8 cellular contexts compared by ENCODE assay signal in genomic region chr22:26502688-26503561, GRCh38. TPM values are rescaled to one million over a fixed set of nuclear protein-coding genes. Genes with fewer than 3 reads are reported as not detected.
DNase-seq lines count a peak whose midpoint lies in the region; ATAC-seq and TF ChIP-seq lines count a peak whose summit lies in the region.

No MANE protein-coding gene starts in this region.

- H3K27ac ChIP-seq in mesodermal cell (ENCODE audit: low read depth, low read length, severe bottlenecking) (peak overlapping the region; percentile 47), thyroid gland (no peak overlapping the region)

- 16 to 30% methylated on average over 2 of the region's 3 CpGs for WGBS in mesodermal cell (ENCODE audit: insufficient coverage in 2 of 2), 2 experiments
- WGBS in thyroid gland, 2 donors: 43 to 45% methylated on average over 3 of the region's 3 CpGs

- intact Hi-C loops in thyroid gland (cut with DNase I): no loop called here

- CTCF ChIA-PET in activated CD4-positive, alpha-beta T cell treated with anti-CD3 and anti-CD28 coated beads, Interleukin-2, amount 10 ng/mL, durations not matched to agents 7 days and 5 days (lab: Charles Lee): interaction anchor here (0.6 to 3.0 kb wide), 24 partner anchors 8 to 176 kb away, joined by 3 to 23 read pairs (median 4); partner anchors contain the start of genes HPS4, SRRD and TFIP11

- peak overlapping the region; percentile 41 for H3K4me3 Mint-ChIP-seq in activated CD4-positive, alpha-beta T cell treated with anti-CD3 and anti-CD28 coated beads, Interleukin-2, amount 10 ng/mL, durations not matched to agents 7 days and 5 days

- H3K27me3 Mint-ChIP-seq in activated CD4-positive, alpha-beta T cell treated with anti-CD3 and anti-CD28 coated beads, Interleukin-2, amount 10 ng/mL, durations not matched to agents 7 days and 5 days: no peaks in the 10 kb centered on the region

- no peak for ATAC-seq in GM19324 (IDR thresholded peaks at IDR 0.05; ENCODE audit: low FRiP score, unreplicated experiment)

- POLR2A ChIA-PET in activated CD4-positive, alpha-beta T cell treated with anti-CD3 and anti-CD28 coated beads, Interleukin-2, amount 10 ng/mL, durations not matched to agents 7 days and 5 days (lab: Charles Lee): no interaction called here

- H3K36me3 ChIP-seq in GM06990 (ENCODE audit: control insufficient read depth, insufficient read depth, low read length): peaks cover 37% of the 10 kb centered on the region
- H3K36me3 ChIP-seq in mesodermal cell (ENCODE audit: control insufficient read depth, insufficient read depth, low read length): peaks cover 88% of the 10 kb centered on the region
- peaks cover 78 to 93% of the 10 kb centered on the region in 2 donors for H3K36me3 ChIP-seq in thyroid gland

- peak; percentile 20 for DNase-seq in GM06990 (ENCODE audit: extremely low read depth, insufficient read length)
- peak; percentile 94 for DNase-seq in NB4 (ENCODE audit: low read depth)
- peak; percentile 84 for DNase-seq in activated CD4-positive, alpha-beta T cell treated with anti-CD3 and anti-CD28 coated beads, Interleukin-2, amount 10 ng/mL, durations not matched to agents 7 days and 5 days
- peak; percentile 64 for DNase-seq in ecto neural progenitor cell (ENCODE audit: low spot score)
- DNase-seq in thyroid gland: peak; percentile 36 to 40
- DNase-seq in NCI-H2081 (lab: John Stamatoyannopoulos, UW): no peak

- H3K4me1 Mint-ChIP-seq in activated CD4-positive, alpha-beta T cell treated with anti-CD3 and anti-CD28 coated beads, Interleukin-2, amount 10 ng/mL, durations not matched to agents 7 days and 5 days: peaks cover 28% of the 10 kb centered on the region

- H3K27me3 ChIP-seq in GM06990 (replicated peaks; ENCODE audit: control insufficient read depth, insufficient read depth, low read length) (no peaks in the 10 kb centered on the region), thyroid gland (no peaks in the 10 kb centered on the region)

- H3K4me3 ChIP-seq in GM06990 (replicated peaks; ENCODE audit: low read depth, low read length): no peak overlapping the region
- H3K4me3 ChIP-seq in NB4 (ENCODE audit: low read depth, low read length): peak overlapping the region; percentile 14
- no peak overlapping the region for H3K4me3 ChIP-seq in mesodermal cell (ENCODE audit: extremely low read depth, insufficient read depth, low read length, poor library complexity, severe bottlenecking)
- H3K4me3 ChIP-seq in thyroid gland (replicated peaks in 1 of 3): no peak overlapping the region

- peaks cover 68% of the 10 kb centered on the region for H3K36me3 Mint-ChIP-seq in activated CD4-positive, alpha-beta T cell treated with anti-CD3 and anti-CD28 coated beads, Interleukin-2, amount 10 ng/mL, durations not matched to agents 7 days and 5 days (ENCODE audit: low read depth)

- TF ChIP-seq CTCF in GM06990 (IDR thresholded peaks at IDR 0.05; ENCODE audit: insufficient read depth, low read length, poor library complexity, severe bottlenecking) (peak; percentile 71), NB4 (IDR thresholded peaks at IDR 0.05; ENCODE audit: low read depth, low read length) (peak; percentile 87), thyroid gland (IDR thresholded peaks at IDR 0.05) (peak in 3 of 6 experiments; percentile 44 to 50 (median 47))

- TF ChIP-seq POLR2A in NB4 (IDR thresholded peaks at IDR 0.05; ENCODE audit: extremely low read depth, insufficient read length) (no peak), thyroid gland (IDR thresholded peaks at IDR 0.05) (no peak)

- H3K27ac Mint-ChIP-seq in activated CD4-positive, alpha-beta T cell treated with anti-CD3 and anti-CD28 coated beads, Interleukin-2, amount 10 ng/mL, durations not matched to agents 7 days and 5 days: peak overlapping the region; percentile 84

- no peaks in the 10 kb centered on the region for H3K9me3 ChIP-seq in mesodermal cell (ENCODE audit: control insufficient read depth, low read length)
- no peaks in the 10 kb centered on the region for H3K9me3 ChIP-seq in thyroid gland

- H3K4me1 ChIP-seq in mesodermal cell (ENCODE audit: control insufficient read depth, insufficient read depth, low read length, poor library complexity, severe bottlenecking) (peaks cover 8% of the 10 kb centered on the region), thyroid gland (no peaks in the 10 kb centered on the region)

- H3K9me3 Mint-ChIP-seq in activated CD4-positive, alpha-beta T cell treated with anti-CD3 and anti-CD28 coated beads, Interleukin-2, amount 10 ng/mL, durations not matched to agents 7 days and 5 days: no peaks in the 10 kb centered on the region

RNA-seq across cellular contexts. Expression of gene TFIP11, which starts 9.3 kb away (rescaled TPM):
- 10 to 100 TPM; 52.5 to 58.5 TPM for total RNA-seq in activated CD4-positive, alpha-beta T cell treated with anti-CD3 and anti-CD28 coated beads, Interleukin-2, amount 10 ng/mL, durations not matched to agents 7 days and 5 days
- polyA plus RNA-seq in mesodermal cell (2013, experiment 1 of 2): 22.9 TPM
- 24.9 TPM for polyA plus RNA-seq in mesodermal cell (2013, experiment 2 of 2)
- total RNA-seq in thyroid gland: 10 to 100 TPM; 30.7 to 66.7 (median 50.0) TPM

RNA-seq across cellular contexts. Expression of gene SRRD, which starts 19.2 kb away (rescaled TPM):
- total RNA-seq in activated CD4-positive, alpha-beta T cell treated with anti-CD3 and anti-CD28 coated beads, Interleukin-2, amount 10 ng/mL, durations not matched to agents 7 days and 5 days: 10 to 100 TPM; 17.9 to 19.1 TPM
- 18.7 TPM for polyA plus RNA-seq in mesodermal cell (2013, experiment 1 of 2)
- polyA plus RNA-seq in mesodermal cell (2013, experiment 2 of 2): 16.4 TPM
- total RNA-seq in thyroid gland: 10 to 100 TPM; 17.9 to 37.4 (median 26.2) TPM

RNA-seq across cellular contexts. Expression of gene HPS4, which starts 19.3 kb away (rescaled TPM):
- 10 to 100 TPM; 32.0 to 35.3 TPM for total RNA-seq in activated CD4-positive, alpha-beta T cell treated with anti-CD3 and anti-CD28 coated beads, Interleukin-2, amount 10 ng/mL, durations not matched to agents 7 days and 5 days
- 27.0 TPM for polyA plus RNA-seq in mesodermal cell (2013, experiment 1 of 2)
- 23.4 TPM for polyA plus RNA-seq in mesodermal cell (2013, experiment 2 of 2)
- total RNA-seq in thyroid gland: 10 to 100 TPM; 27.4 to 51.8 (median 39.1) TPM

Comparison
In these comparisons a context has a peak if more than half of its experiments do, and no peak if none do; other contexts are left out.
1. DNase-seq: peak in GM06990 (single experiment), NB4 (single experiment), activated CD4-positive, alpha-beta T cell treated with anti-CD3 and anti-CD28 coated beads, Interleukin-2, amount 10 ng/mL, durations not matched to agents 7 days and 5 days (single experiment), ecto neural progenitor cell (single experiment) and thyroid gland (2 of 2); none in NCI-H2081 (0 of 2).